In genomic region chr19:2775556-2776430, GRCh38 we compare ENCODE assay signal across 8 cellular contexts. TPM values are rescaled to one million over a fixed set of nuclear protein-coding genes. Genes with fewer than 3 reads are reported as not detected.
A peak's percentile ranks its signal among the peaks of the same experiment; 100 is the strongest.
DNase-seq lines count a peak whose midpoint lies in the region; ATAC-seq and TF ChIP-seq lines count a peak whose summit lies in the region.

No MANE protein-coding gene starts in this region.

- H3K9me3 ChIP-seq in Panc1 (ENCODE audit: control insufficient read depth, insufficient read depth, low read depth, low read length): no peaks in the 10 kb centered on the region

- no peak overlapping the region for H3K4me3 ChIP-seq in Panc1 (ENCODE audit: low read depth in 2 of 2, low read length in 2 of 2)

- H3K27ac ChIP-seq in Panc1 (ENCODE audit: low read length): no peak overlapping the region

- no peaks in the 10 kb centered on the region for H3K36me3 ChIP-seq in Panc1 (ENCODE audit: control insufficient read depth, insufficient read depth, low read length)

- intact Hi-C loops in Panc1 (cut with micrococcal nuclease; ENCODE audit: unreplicated experiment): no loop called here
- intact Hi-C loops in left cardiac atrium (cut with DNase I): no loop called here

- BruUV-seq in Panc1 (replicated peaks; lab: Mats Ljungman, UMichigan): no TSS peak

- no peaks in the 10 kb centered on the region for H3K27me3 ChIP-seq in Panc1 (ENCODE audit: control insufficient read depth, insufficient read depth, low read length)

- H3K4me1 ChIP-seq in Panc1 (ENCODE audit: control insufficient read depth, insufficient read depth, low read length): no peaks in the 10 kb centered on the region; the same call in 1 of the 2 replicates

- no peak for TF ChIP-seq CTCF in Panc1 (IDR thresholded peaks at IDR 0.05)

- POLR2A ChIA-PET in Panc1 (lab: Charles Lee): no interaction called here

- 0 out of 2 replicates have a peak, but pooled peaks have one; percentile 46 for ATAC-seq in Panc1
- ATAC-seq in left cardiac atrium: peak; percentile 39 to 45
- no peak for ATAC-seq in GM19463 (IDR thresholded peaks at IDR 0.05; ENCODE audit: unreplicated experiment)

- peak; percentile 65 for DNase-seq in A172 (ENCODE audit: low spot score)
- no peak for DNase-seq in Panc1 (ENCODE audit: low read depth, low spot score)
- DNase-seq in activated naive CD4-positive, alpha-beta T cell treated with anti-CD3 and anti-CD28 coated beads, Interleukin-2, amount 50 U/mL, for 16 hours: peak; percentile 60
- DNase-seq in left cardiac atrium: peak; percentile 74
- DNase-seq in stimulated activated CD4-positive, alpha-beta T cell treated with anti-CD3 and anti-CD28 coated beads, Interleukin-15, amount 100 ng/mL, for 48 hours (ENCODE audit: low read depth in 2 of 2): peak; percentile 58 to 68
- DNase-seq in NCI-H1092 (lab: John Stamatoyannopoulos, UW): no peak
- no peak for DNase-seq in amniotic stem cell (lab: John Stamatoyannopoulos, UW)

- in situ Hi-C loops in Panc1 (cut with HindIII; ENCODE audit: low pct_unique_long_range_greater_than_20kb, low sequenced_read_pairs): no loop called here

- CTCF ChIA-PET in Panc1 (lab: Charles Lee): no interaction called here

RNA-seq across cellular contexts. Expression of gene SGTA, which starts 7.3 kb away (rescaled TPM):
- total RNA-seq in A172 (2014; rRNA removed; shearing (Covaris generic)): 112 and 114 TPM in 2 replicates
- total RNA-seq in Panc1 (2021; ENCODE audit: unreplicated experiment): 85.7 TPM
- polyA plus RNA-seq in Panc1 (2012; ENCODE audit: insufficient read length): 101 TPM
- 10 to 100 TPM; 52.5 to 88.1 TPM for total RNA-seq in left cardiac atrium

RNA-seq across cellular contexts. Expression of gene THOP1, which starts 9.5 kb away (rescaled TPM):
- total RNA-seq in A172 (2014; rRNA removed; shearing (Covaris generic)): 390 and 397 TPM in 2 replicates
- total RNA-seq in Panc1 (2021; ENCODE audit: unreplicated experiment) (143 TPM), left cardiac atrium (10 to 100 TPM; 48.4 to 74.5 TPM)
- 180 TPM for polyA plus RNA-seq in Panc1 (2012; ENCODE audit: insufficient read length)

RNA-seq across cellular contexts. Expression of gene SLC39A3, which starts 36.0 kb away (rescaled TPM):
- 91.0 and 100 TPM in 2 replicates for total RNA-seq in A172 (2014; rRNA removed; shearing (Covaris generic))
- total RNA-seq in Panc1 (2021; ENCODE audit: unreplicated experiment): 46.6 TPM
- polyA plus RNA-seq in Panc1 (2012; ENCODE audit: insufficient read length): 69.1 TPM
- 10 to 100 TPM; 21.9 to 25.5 TPM for total RNA-seq in left cardiac atrium

RNA-seq across cellular contexts. Expression of gene ZNF554, which starts 43.9 kb away (rescaled TPM):
- 4.6 and 4.8 TPM in 2 replicates for total RNA-seq in A172 (2014; rRNA removed; shearing (Covaris generic))
- total RNA-seq in Panc1 (2021; ENCODE audit: unreplicated experiment) (1.5 TPM), left cardiac atrium (1 to 10 TPM; 4.1 to 4.8 TPM)
- 1.2 TPM for polyA plus RNA-seq in Panc1 (2012; ENCODE audit: insufficient read length)

RNA-seq across cellular contexts. Expression of gene DIRAS1, which starts 54.6 kb away (rescaled TPM):
- 14.9 and 18.3 TPM in 2 replicates for total RNA-seq in A172 (2014; rRNA removed; shearing (Covaris generic))
- 18.5 TPM for total RNA-seq in Panc1 (2021; ENCODE audit: unreplicated experiment)
- polyA plus RNA-seq in Panc1 (2012; ENCODE audit: insufficient read length): 40.8 TPM
- 100 to 1,000 TPM; 108 to 211 TPM for total RNA-seq in left cardiac atrium

Comparison
In these comparisons a context has a peak if more than half of its experiments do, and no peak if none do; other contexts are left out.
1. DNase-seq: peak in A172 (single experiment), activated naive CD4-positive, alpha-beta T cell treated with anti-CD3 and anti-CD28 coated beads, Interleukin-2, amount 50 U/mL, for 16 hours (single experiment), left cardiac atrium (single experiment) and stimulated activated CD4-positive, alpha-beta T cell treated with anti-CD3 and anti-CD28 coated beads, Interleukin-15, amount 100 ng/mL, for 48 hours (2 of 2); none in Panc1 (single experiment), NCI-H1092 (single experiment) and amniotic stem cell (single experiment).